8 cellular contexts compared by ENCODE assay signal in genomic region chr4:143186202-143186601, GRCh38. TPM values are rescaled to one million over a fixed set of nuclear protein-coding genes. Genes with fewer than 3 reads are reported as not detected.
DNase-seq lines count a peak whose midpoint lies in the region; ATAC-seq and TF ChIP-seq lines count a peak whose summit lies in the region.

No MANE protein-coding gene starts in this region.

- H3K4me3 Mint-ChIP-seq in naive B cell, result peak overlapping the region; percentile 83 to 99 (median 93)

- CTCF ChIA-PET in BJ (lab: Yijun Ruan, JAX), result no interaction called here

- POLR2A ChIA-PET in BJ (lab: Charles Lee), result no interaction called here

- H3K4me1 ChIP-seq in Karpas-422 (ENCODE audit: low read length), result peaks cover 54% of the 10 kb centered on the region
- peaks cover 4% of the 10 kb centered on the region for H3K4me1 ChIP-seq in colonic mucosa

- H3K27me3 ChIP-seq in BJ (ENCODE audit: control insufficient read depth, insufficient read depth, low read length), result no peaks in the 10 kb centered on the region
- H3K27me3 ChIP-seq in Karpas-422 (ENCODE audit: low read length), result no peaks in the 10 kb centered on the region
- H3K27me3 ChIP-seq in colonic mucosa, result no peaks in the 10 kb centered on the region

- ATAC-seq in naive B cell (ENCODE audit: low read depth in 2 of 2) (no peak), HG03139 (IDR thresholded peaks at IDR 0.05; ENCODE audit: unreplicated experiment) (no peak)

- peaks cover 48 to 75% (median 71%) of the 10 kb centered on the region in 3 donors for H3K4me1 Mint-ChIP-seq in naive B cell

- H3K9me3 ChIP-seq in Karpas-422 (ENCODE audit: low read length), result no peaks in the 10 kb centered on the region
- H3K9me3 ChIP-seq in colonic mucosa, result no peaks in the 10 kb centered on the region

- TF ChIP-seq CTCF in BJ (IDR thresholded peaks at IDR 0.05; ENCODE audit: insufficient read depth, low read depth, low read length) (no peak), colonic mucosa (IDR thresholded peaks at IDR 0.05) (no peak)

- no peaks in the 10 kb centered on the region for H3K9me2 ChIP-seq in Karpas-422 (replicated peaks; ENCODE audit: insufficient read depth, low read length)

- H3K79me2 ChIP-seq in Karpas-422 (ENCODE audit: low read length), result peaks cover 78% of the 10 kb centered on the region

- H3K4me3 ChIP-seq in BJ (ENCODE audit: low read depth, low read length) (peak overlapping the region; percentile 96), Karpas-422 (ENCODE audit: low read length) (peak overlapping the region; percentile 84), colonic mucosa (peak overlapping the region; percentile 86)

- H2AFZ ChIP-seq in Karpas-422 (ENCODE audit: low read length), result no peak overlapping the region

- H3K27ac Mint-ChIP-seq in naive B cell, result peak overlapping the region; percentile 6 to 97 (median 87)

- no peaks in the 10 kb centered on the region for H3K27me3 Mint-ChIP-seq in naive B cell

- H4K20me1 ChIP-seq in Karpas-422 (ENCODE audit: insufficient read depth, low read depth, low read length), result peaks cover 19% of the 10 kb centered on the region

- H3K9me3 Mint-ChIP-seq in naive B cell, result no peaks in the 10 kb centered on the region

- H3K27ac ChIP-seq in Karpas-422 (ENCODE audit: low read length) (no peak overlapping the region), colonic mucosa (peak overlapping the region; percentile 98)

- peaks cover 2 to 6% of the 10 kb centered on the region in 2 donors for H3K36me3 Mint-ChIP-seq in naive B cell

- DNase-seq in BJ (ENCODE audit: low read depth), result no peak
- DNase-seq in Karpas-422, result peak; percentile 49
- DNase-seq in colonic mucosa, result no peak
- DNase-seq in naive B cell, result no peak
- DNase-seq in ecto neural progenitor cell (ENCODE audit: low spot score), result no peak
- DNase-seq in germinal center (ENCODE audit: low spot score), result no peak
- DNase-seq in globus pallidus (ENCODE audit: low spot score), result no peak

- H3K36me3 ChIP-seq in BJ (ENCODE audit: control insufficient read depth, insufficient read depth, low read length) (no peaks in the 10 kb centered on the region), Karpas-422 (ENCODE audit: insufficient read depth, low read length) (peaks cover 20% of the 10 kb centered on the region; the same call in 1 of the 2 replicates), colonic mucosa (no peaks in the 10 kb centered on the region)

- intact Hi-C loops in colonic mucosa (cut with DNase I), result no loop called here

- H3K9ac ChIP-seq in Karpas-422 (ENCODE audit: low read length) (peak overlapping the region; percentile 85), colonic mucosa (ENCODE audit: low read depth in 2 of 2, low read length in 2 of 2) (peak overlapping the region in 1 of 2 donors; percentile 95)

- peak overlapping the region; percentile 88 for H3K4me2 ChIP-seq in Karpas-422 (ENCODE audit: low read depth, low read length, poor library complexity, severe bottlenecking)

RNA-seq across cellular contexts. Expression of gene USP38, which starts 1.5 kb away (rescaled TPM):
- polyA plus RNA-seq in BJ (2011; rRNA removed) (10.8 and 14.2 TPM in 2 replicates), naive B cell (ENCODE audit: low read depth in 6 of 6) (10 to 100 TPM; 18.3 to 28.3 (median 22.1) TPM)
- 19.2 and 27.1 TPM in 2 replicates for polyA minus RNA-seq in BJ (2011; rRNA and poly(A)+ RNA removed)
- total RNA-seq in Karpas-422 (2014; rRNA removed; shearing (Covaris generic); ENCODE audit: low replicate concordance), result 16.6 and 31.3 TPM in 2 replicates
- 10 to 100 TPM; 31.1 to 39.7 TPM for total RNA-seq in colonic mucosa
